Comparison of ENCODE assay signal across 9 cellular contexts in genomic region chr6:156279306-156279969, GRCh38.
DNase-seq lines count a peak whose midpoint lies in the region; ATAC-seq and TF ChIP-seq lines count a peak whose summit lies in the region.
"Had no signal": no experiment of that assay in that cellular context is flagged by ENCODE, and none has a peak within 500 bp of the region (broad histone marks: within the 10 kb centered on the region; RNA-seq: fewer than 3 reads in every experiment).

No MANE protein-coding gene starts in this region.

- H3K27me3 ChIP-seq in WERI-Rb-1 (ENCODE audit: insufficient read depth, low read depth, severe bottlenecking) (no peaks in the 10 kb centered on the region), psoas muscle (ENCODE audit: insufficient read depth in 3 of 3, low read length in 2 of 3) (no peaks in the 10 kb centered on the region)

- H3K27ac ChIP-seq in WERI-Rb-1 = peak overlapping the region; percentile 66
- no peak overlapping the region for H3K27ac ChIP-seq in psoas muscle

- H3K4me3 ChIP-seq in GM08714 (ENCODE audit: low read length) (peak overlapping the region; percentile 48; the same call in 1 of the 2 replicates), WERI-Rb-1 (ENCODE audit: low read depth, low read length) (no peak overlapping the region; the same call in 1 of the 2 replicates), psoas muscle (no peak overlapping the region)

- no peaks in the 10 kb centered on the region for H3K36me3 ChIP-seq in WERI-Rb-1
- H3K36me3 ChIP-seq in psoas muscle (ENCODE audit: insufficient read depth in 1 of 2, low read depth in 1 of 2) = no peaks in the 10 kb centered on the region

- peak; percentile 70 for ATAC-seq in GM21381 (IDR thresholded peaks at IDR 0.05; ENCODE audit: unreplicated experiment)
- peak; percentile 63 for ATAC-seq in HG03378 (IDR thresholded peaks at IDR 0.05; ENCODE audit: unreplicated experiment)
- no peak for ATAC-seq in psoas muscle

- intact Hi-C loops in psoas muscle (cut with DNase I) = no loop called here

- 54% methylated on average over 3 of the region's 3 CpGs for WGBS in psoas muscle, 3 donors

- DNase-seq in WERI-Rb-1 (peak; percentile 57), psoas muscle (no peak), HK-2 (ENCODE audit: unreplicated experiment) (no peak), iPS-NIHi11 (ENCODE audit: low spot score) (no peak)
- DNase-seq in activated CD4-positive, CD25-positive, alpha-beta regulatory T cell treated with anti-CD3 and anti-CD28 coated beads, Interleukin-2, amount 50 U/mL, for 72 hours = no peak
- DNase-seq: activated CD4-positive, alpha-beta T cell treated with anti-CD3 and anti-CD28 coated beads, Interleukin-2, amount 10 ng/mL, durations not matched to agents 7 days and 5 days had no signal

- peaks cover 9% of the 10 kb centered on the region for H3K9me3 ChIP-seq in WERI-Rb-1 (ENCODE audit: severe bottlenecking)
- peaks cover 5% of the 10 kb centered on the region for H3K9me3 ChIP-seq in psoas muscle

- H3K4me1 ChIP-seq in psoas muscle = no peaks in the 10 kb centered on the region

- TF ChIP-seq CTCF in WERI-Rb-1 (IDR thresholded peaks at IDR 0.05; ENCODE audit: low read depth, low read length) (no peak), psoas muscle (IDR thresholded peaks at IDR 0.05) (no peak)

Comparison
In these comparisons a context has a peak if more than half of its experiments do, and no peak if none do; other contexts are left out.
1. ATAC-seq: peak in GM21381 (single experiment) and HG03378 (single experiment); none in psoas muscle (0 of 4).